1 cellular context compared by ENCODE assay signal in the genomic region with DNA sequence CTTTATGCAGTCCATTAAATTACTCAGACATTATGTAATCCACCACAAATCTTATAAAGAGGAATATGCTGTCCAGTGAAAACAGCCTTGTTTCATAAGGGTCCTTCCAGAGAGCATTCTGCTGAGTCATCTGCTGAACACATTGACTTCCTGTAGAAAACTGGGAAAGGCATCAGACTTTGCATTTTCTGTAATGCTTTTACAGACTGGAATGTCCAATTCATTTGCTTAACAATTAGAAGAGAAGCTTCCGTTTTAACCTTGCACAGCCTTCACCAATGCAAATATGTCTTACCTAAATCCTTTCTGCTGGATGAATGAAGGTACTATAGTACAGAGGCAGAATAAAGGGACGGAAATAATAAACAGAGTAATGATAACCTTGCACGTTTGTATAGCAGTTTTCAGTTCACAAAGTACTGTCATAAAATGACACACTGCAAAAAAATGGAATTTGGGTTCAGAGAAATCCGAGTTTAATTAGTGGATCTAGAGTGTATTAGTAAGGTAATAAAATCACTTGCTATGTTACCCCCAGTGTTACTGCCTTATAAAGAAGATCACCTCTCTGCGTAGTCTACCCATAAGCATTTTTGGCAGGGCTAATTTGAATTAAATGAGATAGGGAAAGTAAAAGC.
TF ChIP-seq lines count a peak whose summit lies in the region.

No MANE protein-coding gene starts in this region.

TF ChIP-seq in HepG2, 621 proteins besides CTCF, POLR2A, EP300 and RAD21 (continued from another document and continues in another):
- TF ChIP-seq DZIP1 (CRISPR knock-in tag; IDR thresholded peaks at IDR 0.05) (no peak), ARNTL (CRISPR knock-in tag; IDR thresholded peaks at IDR 0.05) (no peak), ZNF264 (CRISPR knock-in tag; IDR thresholded peaks at IDR 0.05) (no peak), ZNF83 (CRISPR knock-in tag; IDR thresholded peaks at IDR 0.05; ENCODE audit: borderline replicate concordance) (no peak), ZSCAN5A (CRISPR knock-in tag; IDR thresholded peaks at IDR 0.05; ENCODE audit: borderline replicate concordance) (no peak), DMAP1 (CRISPR knock-in tag; IDR thresholded peaks at IDR 0.05) (no peak), MXD3 (CRISPR knock-in tag; IDR thresholded peaks at IDR 0.05) (no peak), HMGA1 (CRISPR knock-in tag; conservative IDR thresholded peaks at IDR 0.05) (no peak), ZNF235 (CRISPR knock-in tag; IDR thresholded peaks at IDR 0.05; ENCODE audit: borderline replicate concordance) (no peak), ZFP36 (IDR thresholded peaks at IDR 0.05; ENCODE audit: borderline replicate concordance, low read depth, low read length, partially characterized antibody) (no peak), ZNF614 (CRISPR knock-in tag; IDR thresholded peaks at IDR 0.05; ENCODE audit: borderline replicate concordance) (peak; percentile 72; the same call in 1 of the 2 replicates), GLMP (CRISPR knock-in tag; IDR thresholded peaks at IDR 0.05; ENCODE audit: borderline replicate concordance) (no peak), ISL2 (CRISPR knock-in tag; IDR thresholded peaks at IDR 0.05) (peak; percentile 83; the same call in 1 of the 2 replicates), ZNF644 (CRISPR knock-in tag; IDR thresholded peaks at IDR 0.05; ENCODE audit: low read depth) (peak; percentile 62), ZNF724P (CRISPR knock-in tag; IDR thresholded peaks at IDR 0.05; ENCODE audit: borderline replicate concordance) (no peak), HDAC2 (CRISPR knock-in tag; IDR thresholded peaks at IDR 0.05) (peak; percentile 47; the same call in 1 of the 2 replicates), CBFB (CRISPR knock-in tag; IDR thresholded peaks at IDR 0.05) (no peak), ZHX1 (CRISPR knock-in tag; IDR thresholded peaks at IDR 0.05; ENCODE audit: low read depth) (no peak), SIX1 (CRISPR knock-in tag; IDR thresholded peaks at IDR 0.05; ENCODE audit: borderline replicate concordance) (0 out of 2 replicates have a peak, but pooled peaks have one; percentile 49), CEBPZ (IDR thresholded peaks at IDR 0.05; ENCODE audit: low read length) (no peak), TEAD3 (CRISPR knock-in tag; optimal IDR thresholded peaks at IDR 0.05; ENCODE audit: borderline replicate concordance) (peak; percentile 83), ZFX (CRISPR knock-in tag; IDR thresholded peaks at IDR 0.05; ENCODE audit: low read depth) (no peak), ZNF747 (CRISPR knock-in tag; IDR thresholded peaks at IDR 0.05; ENCODE audit: borderline replicate concordance) (no peak), THAP11 (CRISPR knock-in tag; IDR thresholded peaks at IDR 0.05) (peak; percentile 21; the same call in 1 of the 2 replicates), ZGPAT (CRISPR knock-in tag; IDR thresholded peaks at IDR 0.05) (peak; percentile 49; the same call in 1 of the 2 replicates), TBX3 (IDR thresholded peaks at IDR 0.05; ENCODE audit: borderline replicate concordance) (peak; percentile 43; the same call in 1 of the 2 replicates), ZNF382 (CRISPR knock-in tag; IDR thresholded peaks at IDR 0.05; ENCODE audit: borderline replicate concordance) (no peak), ZNF354B (CRISPR knock-in tag; IDR thresholded peaks at IDR 0.05) (no peak), IKZF4 (CRISPR knock-in tag; IDR thresholded peaks at IDR 0.05; ENCODE audit: borderline replicate concordance, low read depth, not compliant biosample characterization) (no peak), ZNF230 (CRISPR knock-in tag; IDR thresholded peaks at IDR 0.05) (no peak), ZNF253 (CRISPR knock-in tag; IDR thresholded peaks at IDR 0.05; ENCODE audit: borderline replicate concordance) (no peak)
- TF ChIP-seq, protein P1, sequence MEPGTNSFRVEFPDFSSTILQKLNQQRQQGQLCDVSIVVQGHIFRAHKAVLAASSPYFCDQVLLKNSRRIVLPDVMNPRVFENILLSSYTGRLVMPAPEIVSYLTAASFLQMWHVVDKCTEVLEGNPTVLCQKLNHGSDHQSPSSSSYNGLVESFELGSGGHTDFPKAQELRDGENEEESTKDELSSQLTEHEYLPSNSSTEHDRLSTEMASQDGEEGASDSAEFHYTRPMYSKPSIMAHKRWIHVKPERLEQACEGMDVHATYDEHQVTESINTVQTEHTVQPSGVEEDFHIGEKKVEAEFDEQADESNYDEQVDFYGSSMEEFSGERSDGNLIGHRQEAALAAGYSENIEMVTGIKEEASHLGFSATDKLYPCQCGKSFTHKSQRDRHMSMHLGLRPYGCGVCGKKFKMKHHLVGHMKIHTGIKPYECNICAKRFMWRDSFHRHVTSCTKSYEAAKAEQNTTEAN (CRISPR knock-in tag; conservative IDR thresholded peaks at IDR 0.05), result peak; percentile 61
- TF ChIP-seq, protein P2, sequence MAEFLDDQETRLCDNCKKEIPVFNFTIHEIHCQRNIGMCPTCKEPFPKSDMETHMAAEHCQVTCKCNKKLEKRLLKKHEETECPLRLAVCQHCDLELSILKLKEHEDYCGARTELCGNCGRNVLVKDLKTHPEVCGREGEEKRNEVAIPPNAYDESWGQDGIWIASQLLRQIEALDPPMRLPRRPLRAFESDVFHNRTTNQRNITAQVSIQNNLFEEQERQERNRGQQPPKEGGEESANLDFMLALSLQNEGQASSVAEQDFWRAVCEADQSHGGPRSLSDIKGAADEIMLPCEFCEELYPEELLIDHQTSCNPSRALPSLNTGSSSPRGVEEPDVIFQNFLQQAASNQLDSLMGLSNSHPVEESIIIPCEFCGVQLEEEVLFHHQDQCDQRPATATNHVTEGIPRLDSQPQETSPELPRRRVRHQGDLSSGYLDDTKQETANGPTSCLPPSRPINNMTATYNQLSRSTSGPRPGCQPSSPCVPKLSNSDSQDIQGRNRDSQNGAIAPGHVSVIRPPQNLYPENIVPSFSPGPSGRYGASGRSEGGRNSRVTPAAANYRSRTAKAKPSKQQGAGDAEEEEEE (CRISPR knock-in tag; IDR thresholded peaks at IDR 0.05; ENCODE audit: borderline replicate concordance), result no peak
- TF ChIP-seq, protein P3, sequence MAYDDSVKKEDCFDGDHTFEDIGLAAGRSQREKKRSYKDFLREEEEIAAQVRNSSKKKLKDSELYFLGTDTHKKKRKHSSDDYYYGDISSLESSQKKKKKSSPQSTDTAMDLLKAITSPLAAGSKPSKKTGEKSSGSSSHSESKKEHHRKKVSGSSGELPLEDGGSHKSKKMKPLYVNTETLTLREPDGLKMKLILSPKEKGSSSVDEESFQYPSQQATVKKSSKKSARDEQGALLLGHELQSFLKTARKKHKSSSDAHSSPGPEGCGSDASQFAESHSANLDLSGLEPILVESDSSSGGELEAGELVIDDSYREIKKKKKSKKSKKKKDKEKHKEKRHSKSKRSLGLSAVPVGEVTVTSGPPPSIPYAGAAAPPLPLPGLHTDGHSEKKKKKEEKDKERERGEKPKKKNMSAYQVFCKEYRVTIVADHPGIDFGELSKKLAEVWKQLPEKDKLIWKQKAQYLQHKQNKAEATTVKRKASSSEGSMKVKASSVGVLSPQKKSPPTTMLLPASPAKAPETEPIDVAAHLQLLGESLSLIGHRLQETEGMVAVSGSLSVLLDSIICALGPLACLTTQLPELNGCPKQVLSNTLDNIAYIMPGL (CRISPR knock-in tag; IDR thresholded peaks at IDR 0.05; ENCODE audit: borderline replicate concordance in 1 of 2, low read depth in 1 of 2), result no peak
- TF ChIP-seq, protein P4, sequence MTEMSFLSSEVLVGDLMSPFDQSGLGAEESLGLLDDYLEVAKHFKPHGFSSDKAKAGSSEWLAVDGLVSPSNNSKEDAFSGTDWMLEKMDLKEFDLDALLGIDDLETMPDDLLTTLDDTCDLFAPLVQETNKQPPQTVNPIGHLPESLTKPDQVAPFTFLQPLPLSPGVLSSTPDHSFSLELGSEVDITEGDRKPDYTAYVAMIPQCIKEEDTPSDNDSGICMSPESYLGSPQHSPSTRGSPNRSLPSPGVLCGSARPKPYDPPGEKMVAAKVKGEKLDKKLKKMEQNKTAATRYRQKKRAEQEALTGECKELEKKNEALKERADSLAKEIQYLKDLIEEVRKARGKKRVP (CRISPR knock-in tag; IDR thresholded peaks at IDR 0.05), result no peak
